38 cellular contexts compared by ENCODE assay signal in the genomic region with DNA sequence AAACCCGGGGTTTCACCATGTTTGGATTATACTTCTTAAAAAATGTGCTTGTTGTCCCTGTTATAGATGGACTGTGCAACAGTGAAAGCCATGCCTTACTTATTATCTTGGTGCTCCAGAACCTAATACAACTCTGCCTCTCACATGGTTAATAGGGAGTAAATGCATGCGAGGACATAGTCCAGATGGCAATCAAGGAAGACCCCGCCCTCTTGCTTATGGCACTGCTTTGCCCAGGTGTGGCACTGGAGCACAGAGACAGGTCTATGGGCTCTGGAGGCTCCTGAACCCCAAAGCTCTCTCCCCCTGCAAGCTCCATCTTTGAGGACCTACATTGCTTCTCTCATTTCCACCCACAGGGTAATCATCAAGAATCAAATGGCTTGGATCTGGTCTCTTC.
"Had no signal": no experiment of that assay in that cellular context is flagged by ENCODE, and none has a peak within 500 bp of the region (broad histone marks: within the 10 kb centered on the region; RNA-seq: fewer than 3 reads in every experiment).

No MANE protein-coding gene starts in this region.

- H3K27ac Mint-ChIP-seq: activated B cell treated with CpG ODN at 0.5 μM for 24 hours; activated CD4-positive, alpha-beta memory T cell treated with anti-CD3 and anti-CD28 coated beads for 36 hours; activated CD4-positive, alpha-beta T cell treated with anti-CD3 and anti-CD28 coated beads, Interleukin-2, amount 10 ng/mL, durations not matched to agents 24 days and 14 days; activated naive CD4-positive, alpha-beta T cell treated with anti-CD3 and anti-CD28 coated beads for 36 hours; activated naive CD4-positive, alpha-beta T cell treated with anti-CD3 and anti-CD28 coated beads, Interleukin-2, amount 50 U/mL, for 72 hours; activated naive CD8-positive, alpha-beta T cell treated with anti-CD3 and anti-CD28 coated beads for 36 hours; activated T-cell treated with anti-CD3 and anti-CD28 coated beads, Interleukin-2, amount 50 U/mL, for 72 hours; activated T-helper 1 cell treated with anti-CD3 and anti-CD28 coated beads, Interleukin-12 subunit alpha, Interleukin-12 subunit beta, Interleukin-2, Interleukin-4 antibody, amounts not matched to agents 30 ng/mL and 10 ng/mL and 1 ng/mL, durations not matched to agents 14 hours and 24 hours and 36 hours; activated T-helper 17 cell treated with anti-CD3 and anti-CD28 coated beads, Interleukin-2, amount 50 U/mL, for 72 hours; brain; T-helper 1 cell treated with Interleukin-12 subunit alpha and Interleukin-12 subunit beta and Interleukin-4 antibody, amounts not matched to agents 30 μg/mL and 1 μg/mL, for 36 hours; T-helper 2 cell treated with Interferon-gamma antibody and Interleukin-4, amounts not matched to agents 5 μg/mL and 100 μg/mL, for 36 hours had no signal

- H3K9me3 Mint-ChIP-seq: activated B cell treated with CpG ODN at 0.5 μM for 24 hours; activated CD4-positive, alpha-beta memory T cell treated with anti-CD3 and anti-CD28 coated beads for 36 hours; activated CD8-positive, alpha-beta T cell treated with anti-CD3 and anti-CD28 coated beads for 36 hours; activated naive CD4-positive, alpha-beta T cell treated with anti-CD3 and anti-CD28 coated beads for 36 hours; activated naive CD4-positive, alpha-beta T cell treated with anti-CD3 and anti-CD28 coated beads, Interleukin-2, amount 50 U/mL, for 72 hours; activated naive CD8-positive, alpha-beta T cell treated with anti-CD3 and anti-CD28 coated beads for 36 hours; activated T-cell treated with anti-CD3 and anti-CD28 coated beads, Interleukin-2, amount 50 U/mL, for 4 hours; activated T-helper 1 cell treated with anti-CD3 and anti-CD28 coated beads, Interleukin-12 subunit alpha, Interleukin-12 subunit beta, Interleukin-2, Interleukin-4 antibody, amounts not matched to agents 30 ng/mL and 10 ng/mL and 1 ng/mL, durations not matched to agents 14 hours and 24 hours and 36 hours; activated T-helper 17 cell treated with anti-CD3 and anti-CD28 coated beads, Interleukin-2, amount 50 U/mL, for 72 hours; central memory CD8-positive, alpha-beta T cell; T-helper 1 cell treated with Interleukin-12 subunit alpha and Interleukin-12 subunit beta and Interleukin-4 antibody, amounts not matched to agents 30 μg/mL and 1 μg/mL, for 36 hours; T-helper 2 cell treated with Interferon-gamma antibody and Interleukin-4, amounts not matched to agents 5 μg/mL and 100 μg/mL, for 36 hours had no signal

- H3K9me3 ChIP-seq: ascending aorta had no signal

- H3K27me3 Mint-ChIP-seq: activated CD4-positive, alpha-beta memory T cell treated with anti-CD3 and anti-CD28 coated beads for 36 hours; activated CD4-positive, alpha-beta T cell treated with anti-CD3 and anti-CD28 coated beads, Interleukin-2, amount 10 ng/mL, durations not matched to agents 24 days and 14 days; central memory CD8-positive, alpha-beta T cell had no signal

- ATAC-seq: activated CD8-positive, alpha-beta T cell treated with anti-CD3 and anti-CD28 coated beads for 36 hours; activated naive CD4-positive, alpha-beta T cell treated with anti-CD3 and anti-CD28 coated beads, Interleukin-2, amount 50 U/mL, for 72 hours; activated T-cell treated with anti-CD3 and anti-CD28 coated beads, Interleukin-2, amount 50 U/mL, for 4 hours; activated T-cell treated with anti-CD3 and anti-CD28 coated beads, Interleukin-2, amount 50 U/mL, for 72 hours; activated T-helper 17 cell treated with anti-CD3 and anti-CD28 coated beads, Interleukin-2, amount 50 U/mL, for 72 hours had no signal

- H3K4me3 Mint-ChIP-seq: activated B cell treated with CpG ODN at 0.5 μM for 24 hours; activated CD4-positive, alpha-beta memory T cell treated with anti-CD3 and anti-CD28 coated beads for 36 hours; activated CD4-positive, alpha-beta T cell treated with anti-CD3 and anti-CD28 coated beads, Interleukin-2, amount 10 ng/mL, durations not matched to agents 24 days and 14 days; activated CD8-positive, alpha-beta T cell treated with anti-CD3 and anti-CD28 coated beads for 36 hours; activated naive CD4-positive, alpha-beta T cell treated with anti-CD3 and anti-CD28 coated beads for 36 hours; activated naive CD8-positive, alpha-beta T cell treated with anti-CD3 and anti-CD28 coated beads for 36 hours; activated T-cell treated with anti-CD3 and anti-CD28 coated beads, Interleukin-2, amount 50 U/mL, for 4 hours; activated T-cell treated with anti-CD3 and anti-CD28 coated beads, Interleukin-2, amount 50 U/mL, for 72 hours; activated T-helper 1 cell treated with anti-CD3 and anti-CD28 coated beads, Interleukin-12 subunit alpha, Interleukin-12 subunit beta, Interleukin-2, Interleukin-4 antibody, amounts not matched to agents 30 ng/mL and 10 ng/mL and 1 ng/mL, durations not matched to agents 14 hours and 24 hours and 36 hours; activated T-helper 17 cell treated with anti-CD3 and anti-CD28 coated beads, Interleukin-2, amount 50 U/mL, for 72 hours; brain; central memory CD8-positive, alpha-beta T cell; T-helper 1 cell treated with Interleukin-12 subunit alpha and Interleukin-12 subunit beta and Interleukin-4 antibody, amounts not matched to agents 30 μg/mL and 1 μg/mL, for 36 hours; T-helper 2 cell treated with Interferon-gamma antibody and Interleukin-4, amounts not matched to agents 5 μg/mL and 100 μg/mL, for 36 hours had no signal

- H3K36me3 ChIP-seq: ascending aorta, cardiac muscle cell had no signal

- H3K36me3 Mint-ChIP-seq: activated CD4-positive, alpha-beta memory T cell treated with anti-CD3 and anti-CD28 coated beads for 36 hours; activated naive CD4-positive, alpha-beta T cell treated with anti-CD3 and anti-CD28 coated beads, Interleukin-2, amount 50 U/mL, for 72 hours; activated naive CD8-positive, alpha-beta T cell treated with anti-CD3 and anti-CD28 coated beads for 36 hours; brain had no signal

- DNase-seq: activated B cell treated with CpG ODN at 0.5 μM for 24 hours; activated CD4-positive, alpha-beta memory T cell treated with anti-CD3 and anti-CD28 coated beads for 36 hours; activated CD4-positive, alpha-beta T cell treated with anti-CD3 and anti-CD28 coated beads for 4 hours; activated CD4-positive, alpha-beta T cell treated with anti-CD3 and anti-CD28 coated beads, Interleukin-2, amount 10 ng/mL, durations not matched to agents 24 days and 14 days; activated CD4-positive, alpha-beta T cell treated with anti-CD3 and anti-CD28 coated beads, Interleukin-2, amount 50 U/mL, for 1 hour; activated CD4-positive, alpha-beta T cell treated with anti-CD3 and anti-CD28 coated beads, Interleukin-2, amount 50 U/mL, for 4 hours; activated CD4-positive, CD25-positive, alpha-beta regulatory T cell treated with anti-CD3 and anti-CD28 coated beads, Interleukin-2, amount 50 U/mL, for 72 hours; activated CD8-positive, alpha-beta memory T cell treated with anti-CD3 and anti-CD28 coated beads, Interleukin-2, amount 50 U/mL, for 4 hours; activated CD8-positive, alpha-beta T cell treated with anti-CD3 and anti-CD28 coated beads for 36 hours; activated effector memory CD4-positive, alpha-beta T cell treated with anti-CD3 and anti-CD28 coated beads, Interleukin-2, amount 50 U/mL, for 16 hours; activated gamma-delta T cell treated with Interleukin-2 at 50 U/mL for 16 hours; activated naive CD4-positive, alpha-beta T cell; activated naive CD4-positive, alpha-beta T cell treated with anti-CD3 and anti-CD28 coated beads for 36 hours; activated naive CD4-positive, alpha-beta T cell treated with anti-CD3 and anti-CD28 coated beads, Interleukin-2, amount 50 U/mL, for 16 hours; activated naive CD8-positive, alpha-beta T cell treated with anti-CD3 and anti-CD28 coated beads for 36 hours; activated T-cell treated with anti-CD3 and anti-CD28 coated beads for 4 hours; activated T-cell treated with anti-CD3 and anti-CD28 coated beads, Interleukin-2, amount 50 U/mL, for 1 hour; activated T-cell treated with anti-CD3 and anti-CD28 coated beads, Interleukin-2, amount 50 U/mL, for 4 hours; activated T-cell treated with anti-CD3 and anti-CD28 coated beads, Interleukin-2, amount 50 U/mL, for 72 hours; amygdala; anterior cingulate cortex; caudate nucleus; SW 1271; T-helper 1 cell; T-helper 2 cell; T-helper 9 cell had no signal

- H3K4me1 Mint-ChIP-seq: activated B cell treated with CpG ODN at 0.5 μM for 24 hours; activated CD4-positive, alpha-beta T cell treated with anti-CD3 and anti-CD28 coated beads, Interleukin-2, amount 10 ng/mL, durations not matched to agents 24 days and 14 days; activated T-helper 17 cell treated with anti-CD3 and anti-CD28 coated beads, Interleukin-2, amount 50 U/mL, for 72 hours; central memory CD8-positive, alpha-beta T cell had no signal

- H3K4me1 ChIP-seq: ascending aorta had no signal

- FAIRE-seq: bronchial epithelial cell, TTC549 had no signal

- H3K4me3 ChIP-seq: ascending aorta, cardiac muscle cell had no signal

- H3K27ac ChIP-seq: ascending aorta, cardiac muscle cell, VCaP had no signal

- H3K27me3 ChIP-seq: ascending aorta, cardiac muscle cell had no signal
